In the genomic region with DNA sequence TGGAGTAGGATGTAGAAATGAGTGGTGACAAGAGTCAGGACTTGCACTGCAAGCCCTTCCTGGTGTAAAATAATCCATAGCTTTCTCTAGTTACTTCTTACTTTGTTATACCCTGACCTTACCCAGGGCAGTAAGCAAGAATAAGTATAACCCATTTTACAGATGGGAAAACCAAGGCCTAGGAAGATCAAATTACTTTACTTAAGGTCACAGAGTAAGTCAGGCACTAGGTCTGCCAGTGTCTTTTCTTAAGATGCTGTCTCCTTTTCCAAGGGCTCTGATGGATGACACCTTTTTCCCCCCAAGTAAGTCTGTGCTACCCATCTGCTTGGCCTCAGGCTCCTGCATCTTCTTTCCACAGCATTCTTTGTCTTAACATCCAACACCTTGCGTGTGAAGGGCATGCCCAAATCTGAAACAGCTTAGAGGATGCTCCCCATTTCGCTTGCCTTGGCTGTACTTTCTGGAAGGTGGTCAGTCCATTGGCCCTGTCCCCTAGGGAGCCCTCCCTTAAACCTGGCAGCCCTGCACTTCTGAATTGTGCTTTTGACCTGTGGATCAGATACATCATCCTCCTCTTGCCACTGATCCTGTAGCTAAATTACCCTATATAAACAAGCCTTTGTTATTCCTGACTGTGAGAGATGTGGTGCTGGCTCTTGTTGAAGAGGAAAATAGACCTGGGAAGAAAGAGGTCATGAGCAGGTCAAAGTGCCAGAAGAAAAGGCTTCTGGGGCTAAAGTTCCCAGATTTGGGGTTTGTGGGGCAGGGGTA, we compare ENCODE assay signal across 28 cellular contexts.
A peak's percentile ranks its signal among the peaks of the same experiment; 100 is the strongest.
DNase-seq lines count a peak whose midpoint lies in the region; FAIRE-seq and TF ChIP-seq lines count a peak whose summit lies in the region.
"Had no signal": no experiment of that assay in that cellular context is flagged by ENCODE, and none has a peak within 500 bp of the region (broad histone marks: within the 10 kb centered on the region; RNA-seq: fewer than 3 reads in every experiment).

No MANE protein-coding gene starts in this region.

- no peaks in the 10 kb centered on the region for H3K9me3 Mint-ChIP-seq in nephron progenitor cell
- H3K9me3 Mint-ChIP-seq: activated naive CD4-positive, alpha-beta T cell treated with anti-CD3 and anti-CD28 coated beads for 36 hours; CD8-positive, alpha-beta T cell had no signal

- POLR2A ChIA-PET in H1 (lab: Charles Lee; ENCODE audit: partially characterized antibody): no interaction called here

- no peak overlapping the region for H3K18ac ChIP-seq in H1 (ENCODE audit: extremely low read depth, low read length)

- peak overlapping the region; percentile 24 for H3K4me3 Mint-ChIP-seq in nephron progenitor cell
- H3K4me3 Mint-ChIP-seq: activated naive CD4-positive, alpha-beta T cell treated with anti-CD3 and anti-CD28 coated beads for 36 hours; CD8-positive, alpha-beta T cell had no signal

- H3K79me2 ChIP-seq in H1 (ENCODE audit: control insufficient read depth in 1 of 2, insufficient read depth in 2 of 2, low read length in 2 of 2): no peaks in the 10 kb centered on the region

- no peak overlapping the region for H2BK5ac ChIP-seq in H1 (ENCODE audit: low read depth, low read length)

- no peak overlapping the region for H2AK5ac ChIP-seq in H1 (ENCODE audit: low read depth, low read length)

- H2AFZ ChIP-seq in H1 (ENCODE audit: low read length): no peak overlapping the region

- H3K79me1 ChIP-seq in H1 (ENCODE audit: low read depth, low read length): no peaks in the 10 kb centered on the region

- TF ChIP-seq EP300 in H1 (IDR thresholded peaks at IDR 0.05; ENCODE audit: borderline replicate concordance in 1 of 2, low read depth in 2 of 2, low read length in 2 of 2): no peak

- no peak overlapping the region for H4K91ac ChIP-seq in H1 (replicated peaks; ENCODE audit: insufficient read length, low read length)

- no peak overlapping the region for H2BK15ac ChIP-seq in H1 (ENCODE audit: low read length)

- no peaks in the 10 kb centered on the region for H3K27me3 Mint-ChIP-seq in nephron progenitor cell (ENCODE audit: low read depth, poor library complexity)

- CTCF ChIA-PET in H1 (lab: Charles Lee; ENCODE audit: partially characterized antibody): no interaction called here

- H3K27ac ChIP-seq in H1 (ENCODE audit: low read depth, low read length): no peak overlapping the region
- H3K27ac ChIP-seq: breast epithelium, colonic mucosa, Peyer's patch, SJCRH30, upper lobe of right lung had no signal

- H3K23ac ChIP-seq in H1 (ENCODE audit: insufficient read length): no peak overlapping the region

- whole genome bisulfite sequencing in H1 (ENCODE audit: extremely low coverage in 1 of 2, insufficient coverage in 1 of 2, insufficient read length in 1 of 2, insufficient replicate concordance in 2 of 2, low coverage in 1 of 2, low lambda C conversion rate in 2 of 2, missing lambda C conversion rate in 1 of 2), 2 experiments: 64% methylated on average over 2 of the region's 2 CpGs; no CpG with 5 or more reads in 1 of the 2 experiments

- H3K56ac ChIP-seq in H1 (replicated peaks; ENCODE audit: insufficient read length, low read depth, low read length): no peak overlapping the region

- TF ChIP-seq RAD21 in H1 (IDR thresholded peaks at IDR 0.05 in 1 of 2, conservative IDR thresholded peaks at IDR 0.05 in 1 of 2; ENCODE audit: low read depth in 2 of 2, low read length in 2 of 2): no peak

- 0 out of 4 replicates have a peak overlapping the region, but pooled peaks of 1 of the 2 experiments have one; percentile 12 for H3K4me2 ChIP-seq in H1 (ENCODE audit: insufficient read depth in 1 of 2, low read depth in 2 of 2, low read length in 2 of 2)

- no peak overlapping the region for H2BK12ac ChIP-seq in H1 (ENCODE audit: low read depth, low read length)

- peaks cover 2 to 19% (median 13%) of the 10 kb centered on the region in 4 experiments; a peak in 6 of 7 replicates for H3K4me1 ChIP-seq in H1 (replicated peaks in 1 of 4; ENCODE audit: control insufficient read depth in 3 of 4, insufficient read depth in 4 of 4, low read length in 3 of 4)
- H3K4me1 ChIP-seq: breast epithelium, colonic mucosa, Peyer's patch, SJCRH30, upper lobe of right lung had no signal

- peak; percentile 45 for DNase-seq in NCI-H1092 treated with DMSO at 0.1 percent for 48 hours (lab: John Stamatoyannopoulos, UW)
- no peak for DNase-seq in NCI-H1092 (lab: John Stamatoyannopoulos, UW)
- DNase-seq in NCI-H2196 (lab: John Stamatoyannopoulos, UW; ENCODE audit: unreplicated experiment): peak; percentile 2
- DNase-seq in H1 (ENCODE audit: low read depth in 1 of 2, low spot score in 2 of 2): no peak
- DNase-seq in nephron progenitor cell: peak; percentile 46
- no peak for DNase-seq in NCI-H2029 treated with DMSO at 0.1 percent for 48 hours (lab: John Stamatoyannopoulos, UW)
- no peak for DNase-seq in NK-92 treated with Interleukin-12 subunit alpha and Interleukin-12 subunit beta, amount 100 ng/mL, for 24 hours (lab: John Stamatoyannopoulos, UW)
- DNase-seq in activated gamma-delta T cell (lab: John Stamatoyannopoulos, UW): no peak
- DNase-seq: 8988T; activated CD4-positive, alpha-beta T cell treated with anti-CD3 and anti-CD28 coated beads for 4 hours; activated naive CD4-positive, alpha-beta T cell treated with anti-CD3 and anti-CD28 coated beads for 36 hours; activated T-cell treated with anti-CD3 and anti-CD28 coated beads, Interleukin-2, amount 50 U/mL, for 48 hours; amniotic stem cell; CD8-positive, alpha-beta T cell; colonic mucosa; DND-41; KG1; left colon; Peyer's patch; posterior cingulate gyrus; SJCRH30; stimulated activated CD8-positive, alpha-beta memory T cell treated with anti-CD3 and anti-CD28 coated beads, Interleukin-4, amount 100 ng/mL, for 48 hours; T-helper 1 cell; upper lobe of right lung had no signal

- H3K9ac ChIP-seq in H1 (replicated peaks in 1 of 4; ENCODE audit: extremely low read depth in 1 of 4, low read depth in 3 of 4, low read length in 3 of 4): no peak overlapping the region

- H3K36me3 ChIP-seq in H1 (ENCODE audit: control insufficient read depth in 2 of 4, insufficient read depth in 4 of 4, low read length in 3 of 4): no peaks in the 10 kb centered on the region
- H3K36me3 ChIP-seq: breast epithelium, colonic mucosa, Peyer's patch, SJCRH30, upper lobe of right lung had no signal

- H3K36me3 Mint-ChIP-seq in nephron progenitor cell (ENCODE audit: low read depth): no peaks in the 10 kb centered on the region
- H3K36me3 Mint-ChIP-seq: CD8-positive, alpha-beta T cell had no signal

- H4K8ac ChIP-seq in H1 (ENCODE audit: extremely low read depth, insufficient read depth, low read length): no peak overlapping the region

- no peak overlapping the region for H4K5ac ChIP-seq in H1 (ENCODE audit: insufficient read length, low read depth, low read length)

- peaks cover 19 to 44% (median 29%) of the 10 kb centered on the region in 4 experiments for H3K27me3 ChIP-seq in H1 (replicated peaks in 1 of 4; ENCODE audit: control insufficient read depth in 3 of 4, extremely low read depth in 1 of 4, insufficient read depth in 3 of 4, low read length in 3 of 4)
- H3K27me3 ChIP-seq: breast epithelium, colonic mucosa, Peyer's patch, upper lobe of right lung had no signal

- peak; percentile 78 for FAIRE-seq in H1 (lab: Jason Lieb, UNC)
- FAIRE-seq: endometrium, GM12891, H54 had no signal

- H3K14ac ChIP-seq in H1 (ENCODE audit: insufficient read length): no peak overlapping the region

- no peak overlapping the region for H3K4me3 ChIP-seq in H1 (ENCODE audit: extremely low read depth in 1 of 4, insufficient read depth in 2 of 4, low read depth in 3 of 4, low read length in 4 of 4)
- H3K4me3 ChIP-seq: breast epithelium, colonic mucosa, Peyer's patch, SJCRH30, upper lobe of right lung had no signal

- no peak for TF ChIP-seq POLR2A in H1 (IDR thresholded peaks at IDR 0.05; ENCODE audit: control extremely low read depth in 1 of 2, low read depth in 2 of 2, low read length in 2 of 2)

- H3K9me3 ChIP-seq in H1 (ENCODE audit: insufficient read depth in 2 of 2, low read depth in 1 of 2, low read length in 1 of 2): no peaks in the 10 kb centered on the region
- H3K9me3 ChIP-seq: breast epithelium, colonic mucosa, Peyer's patch, SJCRH30, upper lobe of right lung had no signal

- no peaks in the 10 kb centered on the region for H3K23me2 ChIP-seq in H1 (ENCODE audit: low read depth, low read length)

- no peak overlapping the region for H2BK120ac ChIP-seq in H1 (replicated peaks; ENCODE audit: low read depth, low read length)

- peak overlapping the region; percentile 98 for H3K27ac Mint-ChIP-seq in nephron progenitor cell
- H3K27ac Mint-ChIP-seq: activated naive CD4-positive, alpha-beta T cell treated with anti-CD3 and anti-CD28 coated beads for 36 hours; CD8-positive, alpha-beta T cell had no signal

- H4K20me1 ChIP-seq in H1 (replicated peaks in 1 of 2; ENCODE audit: control insufficient read depth in 1 of 2, insufficient read depth in 2 of 2, low read length in 2 of 2): peaks cover 2 to 6% of the 10 kb centered on the region in 2 experiments

- TF ChIP-seq CTCF in H1 (IDR thresholded peaks at IDR 0.05; ENCODE audit: control extremely low read depth in 1 of 3, insufficient read depth in 1 of 3, low read depth in 1 of 3, low read length in 3 of 3): no peak
- no peak for TF ChIP-seq CTCF in nephron progenitor cell (IDR thresholded peaks at IDR 0.05)

- no peak overlapping the region for H3K4ac ChIP-seq in H1 (replicated peaks; ENCODE audit: insufficient read length, low read depth, low read length)

- no peak overlapping the region for H2BK20ac ChIP-seq in H1 (ENCODE audit: low read length)

- H3K4me1 Mint-ChIP-seq in nephron progenitor cell: peaks cover 85% of the 10 kb centered on the region

TF ChIP-seq in H1, 55 proteins besides CTCF, POLR2A, EP300 and RAD21:
- TF ChIP-seq SP1 (IDR thresholded peaks at IDR 0.05; ENCODE audit: low read depth, low read length): 0 out of 2 replicates have a peak, but pooled peaks have one; percentile 22
- peak; percentile 81; the same call in 1 of the 2 replicates for TF ChIP-seq KDM1A (IDR thresholded peaks at IDR 0.05; ENCODE audit: borderline replicate concordance, low read length)
- TF ChIP-seq EZH2 (IDR thresholded peaks at IDR 0.05; ENCODE audit: low read depth, low read length, severe bottlenecking): no peak
- peak; percentile 93; the same call in 1 of the 2 replicates for TF ChIP-seq RXRA (IDR thresholded peaks at IDR 0.05; ENCODE audit: insufficient read depth, low read depth, low read length)
- TF ChIP-seq POU5F1 (IDR thresholded peaks at IDR 0.05; ENCODE audit: low read depth, low read length): 0 out of 2 replicates have a peak, but pooled peaks have one; percentile 51

Comparison
In these comparisons a context has a peak if more than half of its experiments do, and no peak if none do; other contexts are left out.
1. DNase-seq: peak in NCI-H1092 treated with DMSO at 0.1 percent for 48 hours (single experiment), NCI-H2196 (single experiment) and nephron progenitor cell (single experiment); none in NCI-H1092 (single experiment), H1 (0 of 2), NCI-H2029 treated with DMSO at 0.1 percent for 48 hours (single experiment), NK-92 treated with Interleukin-12 subunit alpha and Interleukin-12 subunit beta, amount 100 ng/mL, for 24 hours (single experiment) and activated gamma-delta T cell (single experiment).